In genomic region chr3:170811928-170812591, GRCh38 we compare ENCODE assay signal across 9 cellular contexts. TPM values are rescaled to one million over a fixed set of nuclear protein-coding genes. Genes with fewer than 3 reads are reported as not detected.
DNase-seq lines count a peak whose midpoint lies in the region; ATAC-seq, FAIRE-seq and TF ChIP-seq lines count a peak whose summit lies in the region.
"Had no signal": no experiment of that assay in that cellular context is flagged by ENCODE, and none has a peak within 500 bp of the region (broad histone marks: within the 10 kb centered on the region; RNA-seq: fewer than 3 reads in every experiment).

No MANE protein-coding gene starts in this region.

- no peaks in the 10 kb centered on the region for H4K20me1 ChIP-seq in keratinocyte (ENCODE audit: control insufficient read depth, extremely low read depth, insufficient read depth, low read length)
- H4K20me1 ChIP-seq: BLaER1 had no signal

- dilution Hi-C loops in keratinocyte (cut with MboI; ENCODE audit: extremely low pct_ligation_motif_present, low sequenced_read_pairs): no loop called here

- H3K4me2 ChIP-seq in keratinocyte (ENCODE audit: control insufficient read depth, extremely low read depth, insufficient read depth, low read depth, low read length): peak overlapping the region; percentile 61
- H3K4me2 ChIP-seq: BLaER1 had no signal

- TF ChIP-seq POLR2A in breast epithelium (IDR thresholded peaks at IDR 0.05): no peak

- no peaks in the 10 kb centered on the region for H3K9me1 ChIP-seq in keratinocyte (ENCODE audit: control insufficient read depth, extremely low read depth, insufficient read depth, low read length)

- TF ChIP-seq CTCF in WERI-Rb-1 (IDR thresholded peaks at IDR 0.05; ENCODE audit: low read depth, low read length) (peak; percentile 74), breast epithelium (IDR thresholded peaks at IDR 0.05) (peak; percentile 98 to 99 (median 98)), keratinocyte (optimal IDR thresholded peaks at IDR 0.05 in 1 of 3, IDR thresholded peaks at IDR 0.05 in 1 of 3, conservative IDR thresholded peaks at IDR 0.05 in 1 of 3; ENCODE audit: extremely low read depth in 1 of 3, insufficient read depth in 2 of 3, low read length in 3 of 3) (peak; percentile 78 to 96 (median 83))

- DNase-seq in NCI-H1436 (lab: John Stamatoyannopoulos, UW): peak; percentile 80
- DNase-seq in NCI-H1436 treated with DMSO at 0.1 percent for 48 hours (lab: John Stamatoyannopoulos, UW): no peak
- DNase-seq in NCI-H2196 treated with DMSO at 0.1 percent for 48 hours (lab: John Stamatoyannopoulos, UW; ENCODE audit: unreplicated experiment): peak; percentile 84
- peak; percentile 70 for DNase-seq in WERI-Rb-1
- DNase-seq in breast epithelium (ENCODE audit: low spot score in 2 of 2): peak in 1 of 2 donors; percentile 62
- peak; percentile 38 for DNase-seq in keratinocyte (ENCODE audit: low read depth, low spot score)
- DNase-seq in stimulated activated CD4-positive, alpha-beta T cell treated with anti-CD3 and anti-CD28 coated beads, Interleukin-1b, Interleukin-23, amount 100 ng/mL, for 4 hours (ENCODE audit: low read depth in 2 of 2): peak; percentile 23 to 60

- no peak overlapping the region for H2AFZ ChIP-seq in keratinocyte (ENCODE audit: control insufficient read depth, low read length)

- H3K27me3 ChIP-seq in WERI-Rb-1 (ENCODE audit: insufficient read depth, low read depth, severe bottlenecking): no peaks in the 10 kb centered on the region
- H3K27me3 ChIP-seq in breast epithelium: no peaks in the 10 kb centered on the region
- H3K27me3 ChIP-seq in keratinocyte (ENCODE audit: control insufficient read depth, extremely low read depth, insufficient read depth, low read length): no peaks in the 10 kb centered on the region
- H3K27me3 ChIP-seq: BLaER1 had no signal

- H3K4me3 ChIP-seq in WERI-Rb-1 (ENCODE audit: low read depth, low read length): no peak overlapping the region
- H3K4me3 ChIP-seq in breast epithelium: no peak overlapping the region
- H3K4me3 ChIP-seq in keratinocyte (ENCODE audit: control insufficient read depth in 2 of 3, extremely low read depth in 1 of 3, insufficient read depth in 2 of 3, low read depth in 1 of 3, low read length in 3 of 3): peak overlapping the region in 2 of 3 experiments; percentile 9 to 22
- H3K4me3 ChIP-seq: BLaER1 had no signal

- no peaks in the 10 kb centered on the region for H3K4me1 ChIP-seq in breast epithelium
- peaks cover 43% of the 10 kb centered on the region for H3K4me1 ChIP-seq in keratinocyte (ENCODE audit: control insufficient read depth, extremely low read depth, insufficient read depth, low read length)
- H3K4me1 ChIP-seq: BLaER1 had no signal

- peak overlapping the region; percentile 24 for H3K9ac ChIP-seq in keratinocyte (ENCODE audit: control insufficient read depth, extremely low read depth, insufficient read depth, low read length)
- H3K9ac ChIP-seq: BLaER1 had no signal

- H3K9me3 ChIP-seq in WERI-Rb-1 (ENCODE audit: severe bottlenecking) (no peaks in the 10 kb centered on the region), breast epithelium (no peaks in the 10 kb centered on the region), keratinocyte (ENCODE audit: control insufficient read depth, low read depth, low read length) (no peaks in the 10 kb centered on the region)
- H3K9me3 ChIP-seq: BLaER1 had no signal

- no peaks in the 10 kb centered on the region for H3K79me2 ChIP-seq in keratinocyte (ENCODE audit: control insufficient read depth, insufficient read depth, low read length)

- no peaks in the 10 kb centered on the region for H3K36me3 ChIP-seq in WERI-Rb-1
- H3K36me3 ChIP-seq in breast epithelium: no peaks in the 10 kb centered on the region
- no peaks in the 10 kb centered on the region for H3K36me3 ChIP-seq in keratinocyte (ENCODE audit: control insufficient read depth in 2 of 2, extremely low read depth in 1 of 2, insufficient read depth in 2 of 2, low read length in 2 of 2)
- H3K36me3 ChIP-seq: BLaER1 had no signal

- intact Hi-C loops in breast epithelium (cut with DNase I; ENCODE audit: low total_unique reads): no loop called here

- H3K27ac ChIP-seq in WERI-Rb-1: no peak overlapping the region
- H3K27ac ChIP-seq in breast epithelium: peak overlapping the region; percentile 0 to 14
- H3K27ac ChIP-seq in keratinocyte (ENCODE audit: control insufficient read depth, insufficient read depth, low read length): peak overlapping the region; percentile 62
- H3K27ac ChIP-seq: BLaER1 had no signal

- peak; percentile 84 for ATAC-seq in HG03066 (IDR thresholded peaks at IDR 0.05; ENCODE audit: low read depth, unreplicated experiment)

- FAIRE-seq in keratinocyte (lab: Jason Lieb, UNC): peak; percentile 83

RNA-seq across cellular contexts. Expression of gene RPL22L1, which starts 57.9 kb away (rescaled TPM):
- 100 to 1,000 TPM in 2 of 3 donors, 10 to 100 TPM in 1; 36.5 to 196 (median 114) TPM for total RNA-seq in breast epithelium
- 103 to 277 TPM (median 241 TPM) in 3 replicates for polyA plus RNA-seq in keratinocyte
- polyA plus RNA-seq in keratinocyte (2011; ENCODE audit: low read depth): 197 TPM
- 174 and 248 TPM in 2 replicates for polyA plus RNA-seq in keratinocyte (2011; cell fraction: cytosol; rRNA removed)
- 38.4 and 78.5 TPM in 2 replicates for polyA plus RNA-seq in keratinocyte (2011; cell fraction: nucleus; rRNA removed)
- polyA plus RNA-seq in keratinocyte (2012; ENCODE audit: low replicate concordance): 173 and 259 TPM in 2 replicates
- 1.2 to 16.1 TPM (median 8.1 TPM) in 3 replicates for polyA minus RNA-seq in keratinocyte
- polyA minus RNA-seq in keratinocyte (2011; cell fraction: cytosol; rRNA and poly(A)+ RNA removed): 28.2 TPM
- polyA minus RNA-seq in keratinocyte (2011; cell fraction: nucleus; rRNA and poly(A)+ RNA removed): 1.9 and 3.9 TPM in 2 replicates

Comparison
In these comparisons a context has a peak if more than half of its experiments do, and no peak if none do; other contexts are left out.
1. H3K4me3 ChIP-seq: peak in keratinocyte (2 of 3); none in WERI-Rb-1 (single experiment) and breast epithelium (0 of 3).
2. Peak in every context shown above with its lines, with median percentiles within 50 percentile points of each other: CTCF ChIP-seq.